ENCODE assay signal across 1 cellular context in genomic region chr4:140249351-140249750, GRCh38.
TF ChIP-seq lines count a peak whose summit lies in the region.

No MANE protein-coding gene starts in this region.

TF ChIP-seq in GM23338, 12 proteins besides CTCF, POLR2A, EP300 and RAD21 (continued from another document):
- TF ChIP-seq, protein P1, sequence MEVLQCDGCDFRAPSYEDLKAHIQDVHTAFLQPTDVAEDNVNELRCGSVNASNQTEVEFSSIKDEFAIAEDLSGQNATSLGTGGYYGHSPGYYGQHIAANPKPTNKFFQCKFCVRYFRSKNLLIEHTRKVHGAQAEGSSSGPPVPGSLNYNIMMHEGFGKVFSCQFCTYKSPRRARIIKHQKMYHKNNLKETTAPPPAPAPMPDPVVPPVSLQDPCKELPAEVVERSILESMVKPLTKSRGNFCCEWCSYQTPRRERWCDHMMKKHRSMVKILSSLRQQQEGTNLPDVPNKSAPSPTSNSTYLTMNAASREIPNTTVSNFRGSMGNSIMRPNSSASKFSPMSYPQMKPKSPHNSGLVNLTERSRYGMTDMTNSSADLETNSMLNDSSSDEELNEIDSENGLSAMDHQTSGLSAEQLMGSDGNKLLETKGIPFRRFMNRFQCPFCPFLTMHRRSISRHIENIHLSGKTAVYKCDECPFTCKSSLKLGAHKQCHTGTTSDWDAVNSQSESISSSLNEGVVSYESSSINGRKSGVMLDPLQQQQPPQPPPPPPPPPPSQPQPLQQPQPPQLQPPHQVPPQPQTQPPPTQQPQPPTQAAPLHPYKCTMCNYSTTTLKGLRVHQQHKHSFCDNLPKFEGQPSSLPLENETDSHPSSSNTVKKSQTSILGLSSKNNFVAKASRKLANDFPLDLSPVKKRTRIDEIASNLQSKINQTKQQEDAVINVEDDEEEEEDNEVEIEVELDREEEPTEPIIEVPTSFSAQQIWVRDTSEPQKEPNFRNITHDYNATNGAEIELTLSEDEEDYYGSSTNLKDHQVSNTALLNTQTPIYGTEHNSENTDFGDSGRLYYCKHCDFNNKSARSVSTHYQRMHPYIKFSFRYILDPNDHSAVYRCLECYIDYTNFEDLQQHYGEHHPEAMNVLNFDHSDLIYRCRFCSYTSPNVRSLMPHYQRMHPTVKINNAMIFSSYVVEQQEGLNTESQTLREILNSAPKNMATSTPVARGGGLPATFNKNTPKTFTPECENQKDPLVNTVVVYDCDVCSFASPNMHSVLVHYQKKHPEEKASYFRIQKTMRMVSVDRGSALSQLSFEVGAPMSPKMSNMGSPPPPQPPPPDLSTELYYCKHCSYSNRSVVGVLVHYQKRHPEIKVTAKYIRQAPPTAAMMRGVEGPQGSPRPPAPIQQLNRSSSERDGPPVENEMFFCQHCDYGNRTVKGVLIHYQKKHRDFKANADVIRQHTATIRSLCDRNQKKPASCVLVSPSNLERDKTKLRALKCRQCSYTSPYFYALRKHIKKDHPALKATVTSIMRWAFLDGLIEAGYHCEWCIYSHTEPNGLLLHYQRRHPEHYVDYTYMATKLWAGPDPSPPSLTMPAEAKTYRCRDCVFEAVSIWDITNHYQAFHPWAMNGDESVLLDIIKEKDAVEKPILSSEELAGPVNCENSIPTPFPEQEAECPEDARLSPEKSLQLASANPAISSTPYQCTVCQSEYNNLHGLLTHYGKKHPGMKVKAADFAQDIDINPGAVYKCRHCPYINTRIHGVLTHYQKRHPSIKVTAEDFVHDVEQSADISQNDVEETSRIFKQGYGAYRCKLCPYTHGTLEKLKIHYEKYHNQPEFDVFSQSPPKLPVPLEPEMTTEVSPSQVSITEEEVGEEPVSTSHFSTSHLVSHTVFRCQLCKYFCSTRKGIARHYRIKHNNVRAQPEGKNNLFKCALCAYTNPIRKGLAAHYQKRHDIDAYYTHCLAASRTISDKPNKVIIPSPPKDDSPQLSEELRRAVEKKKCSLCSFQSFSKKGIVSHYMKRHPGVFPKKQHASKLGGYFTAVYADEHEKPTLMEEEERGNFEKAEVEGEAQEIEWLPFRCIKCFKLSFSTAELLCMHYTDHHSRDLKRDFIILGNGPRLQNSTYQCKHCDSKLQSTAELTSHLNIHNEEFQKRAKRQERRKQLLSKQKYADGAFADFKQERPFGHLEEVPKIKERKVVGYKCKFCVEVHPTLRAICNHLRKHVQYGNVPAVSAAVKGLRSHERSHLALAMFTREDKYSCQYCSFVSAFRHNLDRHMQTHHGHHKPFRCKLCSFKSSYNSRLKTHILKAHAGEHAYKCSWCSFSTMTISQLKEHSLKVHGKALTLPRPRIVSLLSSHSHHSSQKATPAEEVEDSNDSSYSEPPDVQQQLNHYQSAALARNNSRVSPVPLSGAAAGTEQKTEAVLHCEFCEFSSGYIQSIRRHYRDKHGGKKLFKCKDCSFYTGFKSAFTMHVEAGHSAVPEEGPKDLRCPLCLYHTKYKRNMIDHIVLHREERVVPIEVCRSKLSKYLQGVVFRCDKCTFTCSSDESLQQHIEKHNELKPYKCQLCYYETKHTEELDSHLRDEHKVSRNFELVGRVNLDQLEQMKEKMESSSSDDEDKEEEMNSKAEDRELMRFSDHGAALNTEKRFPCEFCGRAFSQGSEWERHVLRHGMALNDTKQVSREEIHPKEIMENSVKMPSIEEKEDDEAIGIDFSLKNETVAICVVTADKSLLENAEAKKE (CRISPR knock-in tag; IDR thresholded peaks at IDR 0.05), result no peak
- TF ChIP-seq NANOG (IDR thresholded peaks at IDR 0.05; ENCODE audit: borderline replicate concordance), result no peak
TF ChIP-seq in GM23338: peak in this region for 0.
